Comparison of ENCODE assay signal across 1 cellular context in genomic region chr2:172639823-172640222, GRCh38.
A peak's percentile ranks its signal among the peaks of the same experiment; 100 is the strongest.
TF ChIP-seq lines count a peak whose summit lies in the region.

No MANE protein-coding gene starts in this region.

TF ChIP-seq in K562, 482 proteins besides CTCF, POLR2A, EP300 and RAD21 (continued from another document):
- no peak for TF ChIP-seq PREB (CRISPR knock-in tag; IDR thresholded peaks at IDR 0.05)
- TF ChIP-seq RFX5 (IDR thresholded peaks at IDR 0.05; ENCODE audit: low read depth, low read length) = peak; percentile 95
- TF ChIP-seq ATF3 (IDR thresholded peaks at IDR 0.05) = peak; percentile 55
- TF ChIP-seq ATF3 (CRISPR knock-in tag; conservative IDR thresholded peaks at IDR 0.05) = 0 out of 2 replicates have a peak, but pooled peaks have one; percentile 19
- no peak for TF ChIP-seq ZNF778 (CRISPR knock-in tag; IDR thresholded peaks at IDR 0.05)
- peak; percentile 79 for TF ChIP-seq NFE2 (IDR thresholded peaks at IDR 0.05; ENCODE audit: low read depth)
- peak; percentile 71 for TF ChIP-seq ZNF316 (IDR thresholded peaks at IDR 0.05)
- TF ChIP-seq ID3 (CRISPR knock-in tag; IDR thresholded peaks at IDR 0.05) = no peak
- TF ChIP-seq ID3 (tag; IDR thresholded peaks at IDR 0.05) = 0 out of 2 replicates have a peak, but pooled peaks have one; percentile 41
- TF ChIP-seq ZNF354B (CRISPR knock-in tag; IDR thresholded peaks at IDR 0.05) = no peak
- peak; percentile 71 for TF ChIP-seq CBFA2T2 (conservative IDR thresholded peaks at IDR 0.05)
- peak; percentile 35; the same call in 1 of the 2 replicates for TF ChIP-seq SMARCA4 (IDR thresholded peaks at IDR 0.05)
- 0 out of 2 replicates have a peak, but pooled peaks have one; percentile 32 for TF ChIP-seq HDAC2 (IDR thresholded peaks at IDR 0.05)
- peak; percentile 86 for TF ChIP-seq CREM (IDR thresholded peaks at IDR 0.05; ENCODE audit: low read depth)
- TF ChIP-seq MLLT1 (IDR thresholded peaks at IDR 0.05) = peak in 1 of 2 experiments; percentile 85; a peak in 2 of 4 replicates
- TF ChIP-seq CREB1 (IDR thresholded peaks at IDR 0.05) = no peak
- peak; percentile 77 for TF ChIP-seq CREB1 (CRISPR knock-in tag; IDR thresholded peaks at IDR 0.05)
- peak; percentile 73 for TF ChIP-seq ZBTB40 (IDR thresholded peaks at IDR 0.05)
- no peak for TF ChIP-seq ZBTB40 (CRISPR knock-in tag; IDR thresholded peaks at IDR 0.05)
- TF ChIP-seq NCOR1 (IDR thresholded peaks at IDR 0.05) = peak; percentile 39; the same call in 1 of the 2 replicates
- TF ChIP-seq ZBTB12 (CRISPR knock-in tag; IDR thresholded peaks at IDR 0.05) = peak; percentile 75
- peak; percentile 65; the same call in 1 of the 2 replicates for TF ChIP-seq C11orf30 (IDR thresholded peaks at IDR 0.05; ENCODE audit: low read depth)
- TF ChIP-seq NFIC (IDR thresholded peaks at IDR 0.05) = peak; percentile 56; the same call in 1 of the 2 replicates
- no peak for TF ChIP-seq ARID3B (CRISPR knock-in tag; IDR thresholded peaks at IDR 0.05; ENCODE audit: borderline replicate concordance)
- no peak for TF ChIP-seq KAT8 (IDR thresholded peaks at IDR 0.05; ENCODE audit: low read depth)
- TF ChIP-seq CC2D1A (IDR thresholded peaks at IDR 0.05) = no peak
- TF ChIP-seq ARID1B (IDR thresholded peaks at IDR 0.05) = peak; percentile 43; the same call in 1 of the 2 replicates
- TF ChIP-seq ZSCAN29 (IDR thresholded peaks at IDR 0.05) = peak; percentile 93
- no peak for TF ChIP-seq FOXP1 (CRISPR knock-in tag; IDR thresholded peaks at IDR 0.05)
- peak; percentile 70; the same call in 1 of the 2 replicates for TF ChIP-seq ZBTB17 (CRISPR knock-in tag; IDR thresholded peaks at IDR 0.05)
- TF ChIP-seq JUND (IDR thresholded peaks at IDR 0.05; ENCODE audit: borderline replicate concordance, low read depth, low read length) = no peak
- peak; percentile 77; the same call in 2 of the 3 replicates for TF ChIP-seq JUND (tag; IDR thresholded peaks at IDR 0.05; ENCODE audit: borderline replicate concordance, low read depth, low read length)
- peak; percentile 78 for TF ChIP-seq MAFK (IDR thresholded peaks at IDR 0.05; ENCODE audit: low read length)
- TF ChIP-seq TCF3 (CRISPR knock-in tag; IDR thresholded peaks at IDR 0.05) = peak; percentile 71
- peak; percentile 66 for TF ChIP-seq MAFG (tag; conservative IDR thresholded peaks at IDR 0.05)
- no peak for TF ChIP-seq E2F8 (IDR thresholded peaks at IDR 0.05; ENCODE audit: low read depth, partially characterized antibody)
- TF ChIP-seq FOXA1 (IDR thresholded peaks at IDR 0.05; ENCODE audit: borderline replicate concordance) = no peak
TF ChIP-seq in K562: peak in this region for 28.
